14 cellular contexts compared by ENCODE assay signal in the genomic region with DNA sequence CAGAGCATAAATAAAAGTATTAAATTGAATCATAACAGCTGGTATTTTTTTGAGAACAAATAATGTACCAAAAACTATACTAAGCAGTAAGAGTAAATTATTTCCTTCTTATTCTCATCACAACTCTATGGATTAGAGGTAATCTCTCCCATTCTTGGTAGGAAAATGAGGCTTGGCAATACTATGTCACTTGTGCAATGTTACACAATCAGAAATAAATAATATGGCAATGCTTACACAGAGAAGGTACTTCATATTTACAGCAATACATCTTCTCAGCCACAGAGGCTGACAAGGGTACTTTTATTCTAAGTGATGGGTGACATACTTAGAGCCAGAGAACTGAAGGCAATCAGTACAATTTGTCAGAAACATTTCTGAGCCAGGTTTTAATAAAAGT.
"Had no signal": no experiment of that assay in that cellular context is flagged by ENCODE, and none has a peak within 500 bp of the region (broad histone marks: within the 10 kb centered on the region; RNA-seq: fewer than 3 reads in every experiment).

No MANE protein-coding gene starts in this region.

- H3K27ac ChIP-seq: hepatocyte, lower lobe of right lung had no signal

- ATAC-seq: lower lobe of right lung; naive thymus-derived CD4-positive, alpha-beta T cell had no signal

- H3K4me3 ChIP-seq: hepatocyte, lower lobe of right lung, smooth muscle cell, tibial artery had no signal

- H3K27me3 ChIP-seq: hepatocyte, tibial artery had no signal

- H3K4me1 ChIP-seq: lower lobe of right lung had no signal

- H3K9me3 ChIP-seq: lower lobe of right lung, tibial artery had no signal

- DNase-seq: activated B cell treated with CpG ODN at 0.5 μM for 24 hours; activated CD4-positive, alpha-beta T cell treated with anti-CD3 and anti-CD28 coated beads, Interleukin-2, amount 10 ng/mL, durations not matched to agents 7 days and 5 days; activated effector memory CD4-positive, alpha-beta T cell treated with anti-CD3 and anti-CD28 coated beads, Interleukin-2, amount 50 U/mL, for 16 hours; activated naive CD8-positive, alpha-beta T cell treated with anti-CD3 and anti-CD28 coated beads for 36 hours; activated T-cell treated with anti-CD3 and anti-CD28 coated beads, Interleukin-2, amount 50 U/mL, for 24 hours; anterior cingulate cortex; kidney glomerular epithelial cell; lower lobe of right lung; naive thymus-derived CD4-positive, alpha-beta T cell; posterior cingulate gyrus; T-helper 2 cell; tibial artery had no signal
